Comparison of ENCODE assay signal across 29 cellular contexts in the genomic region with DNA sequence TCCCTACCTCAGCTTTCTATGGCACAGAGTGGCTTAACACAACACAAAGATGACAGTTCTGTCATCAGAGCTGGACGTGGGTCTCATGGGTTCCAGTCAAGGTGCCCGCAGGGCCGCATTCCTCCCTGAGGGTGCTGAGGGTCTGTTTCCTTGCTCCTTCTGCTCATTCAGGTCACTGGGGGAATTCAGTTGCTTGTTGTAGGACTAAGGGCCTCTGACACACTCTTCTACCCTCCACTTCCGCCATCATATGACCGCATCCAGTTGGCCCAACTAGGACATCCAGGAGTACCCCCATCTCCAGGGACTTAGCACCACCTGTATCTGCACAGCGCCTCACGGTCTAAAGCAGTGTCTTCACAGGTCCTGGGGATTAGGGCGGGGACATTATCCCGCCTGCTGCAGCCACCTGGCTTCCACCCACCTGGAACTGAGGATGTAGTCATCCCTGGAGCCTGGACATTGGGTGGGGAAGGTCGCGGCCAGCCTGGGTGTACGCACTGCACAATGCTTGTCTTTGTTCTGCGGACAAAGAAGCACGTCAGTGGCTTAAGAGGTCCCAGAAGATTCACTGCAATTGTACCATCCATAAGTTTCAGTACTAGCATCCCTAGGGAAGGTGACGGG.
"Had no signal": no experiment of that assay in that cellular context is flagged by ENCODE, and none has a peak within 500 bp of the region (broad histone marks: within the 10 kb centered on the region; RNA-seq: fewer than 3 reads in every experiment).

No MANE protein-coding gene starts in this region.

- ATAC-seq: activated CD4-positive, alpha-beta T cell treated with anti-CD3 and anti-CD28 coated beads for 36 hours; activated CD8-positive, alpha-beta memory T cell treated with anti-CD3 and anti-CD28 coated beads, Interleukin-2, amount 10 ng/mL, durations not matched to agents 7 days and 5 days; activated CD8-positive, alpha-beta T cell treated with anti-CD3 and anti-CD28 coated beads, Interleukin-2, amount 10 ng/mL, durations not matched to agents 7 days and 5 days; activated naive CD8-positive, alpha-beta T cell treated with anti-CD3 and anti-CD28 coated beads, Interleukin-2, amount 50 U/mL, for 24 hours; foreskin keratinocyte; left ventricle myocardium superior; pancreas; stimulated activated memory B cell treated with anti-CD40 and anti-IgM and Interleukin-4, amounts not matched to agents 10 μg/mL and 1 μg/mL and 100 μg/mL, for 72 hours; stimulated activated naive CD8-positive, alpha-beta T cell treated with anti-CD3 and anti-CD28 coated beads, Interleukin-15, amount 100 ng/mL, for 72 hours had no signal

- H3K27me3 Mint-ChIP-seq: activated CD8-positive, alpha-beta memory T cell treated with anti-CD3 and anti-CD28 coated beads, Interleukin-2, amount 10 ng/mL, durations not matched to agents 7 days and 5 days had no signal

- H3K36me3 ChIP-seq: pancreas, prostate gland, sigmoid colon had no signal

- H3K4me3 ChIP-seq: pancreas, prostate gland, sigmoid colon had no signal

- H3K4me1 Mint-ChIP-seq: activated CD4-positive, alpha-beta T cell treated with anti-CD3 and anti-CD28 coated beads for 36 hours; activated CD8-positive, alpha-beta memory T cell treated with anti-CD3 and anti-CD28 coated beads, Interleukin-2, amount 10 ng/mL, durations not matched to agents 7 days and 5 days; activated naive CD4-positive, alpha-beta T cell treated with anti-CD3 and anti-CD28 coated beads, Interleukin-2, amount 50 U/mL, for 24 hours; activated naive CD8-positive, alpha-beta T cell treated with anti-CD3 and anti-CD28 coated beads, Interleukin-2, amount 50 U/mL, for 24 hours; stimulated activated memory B cell treated with anti-CD40 and anti-IgM and Interleukin-4, amounts not matched to agents 10 μg/mL and 1 μg/mL and 100 μg/mL, for 72 hours; stimulated activated naive CD8-positive, alpha-beta T cell treated with anti-CD3 and anti-CD28 coated beads, Interleukin-15, amount 100 ng/mL, for 72 hours had no signal

- H3K36me3 Mint-ChIP-seq: activated CD8-positive, alpha-beta memory T cell treated with anti-CD3 and anti-CD28 coated beads, Interleukin-2, amount 10 ng/mL, durations not matched to agents 7 days and 5 days; activated naive CD4-positive, alpha-beta T cell treated with anti-CD3 and anti-CD28 coated beads, Interleukin-2, amount 50 U/mL, for 24 hours; mesothelial cell of epicardium; naive B cell; stimulated activated memory B cell treated with anti-CD40 and anti-IgM and Interleukin-4, amounts not matched to agents 10 μg/mL and 1 μg/mL and 100 μg/mL, for 72 hours had no signal

- H3K27ac Mint-ChIP-seq: activated CD4-positive, alpha-beta T cell treated with anti-CD3 and anti-CD28 coated beads for 36 hours; activated CD8-positive, alpha-beta memory T cell treated with anti-CD3 and anti-CD28 coated beads, Interleukin-2, amount 10 ng/mL, durations not matched to agents 7 days and 5 days; activated CD8-positive, alpha-beta T cell treated with anti-CD3 and anti-CD28 coated beads, Interleukin-2, amount 10 ng/mL, durations not matched to agents 7 days and 5 days; activated naive CD4-positive, alpha-beta T cell treated with anti-CD3 and anti-CD28 coated beads, Interleukin-2, amount 50 U/mL, for 24 hours; activated naive CD8-positive, alpha-beta T cell treated with anti-CD3 and anti-CD28 coated beads, Interleukin-2, amount 50 U/mL, for 24 hours; activated T-helper 2 cell treated with anti-CD3 and anti-CD28 coated beads, Interferon-gamma antibody, Interleukin-2, Interleukin-4, amounts not matched to agents 10 μg/mL and 5 μg/mL and 100 μg/mL, durations not matched to agents 14 hours and 24 hours and 36 hours; mesothelial cell of epicardium; naive B cell; nephron progenitor cell; stimulated activated memory B cell treated with anti-CD40 and anti-IgM and Interleukin-4, amounts not matched to agents 10 μg/mL and 1 μg/mL and 100 μg/mL, for 72 hours had no signal

- H3K9me3 ChIP-seq: pancreas, prostate gland, sigmoid colon had no signal

- H3K27ac ChIP-seq: foreskin keratinocyte, pancreas, prostate gland, sigmoid colon had no signal

- DNase-seq: activated CD4-positive, alpha-beta T cell treated with anti-CD3 and anti-CD28 coated beads for 36 hours; activated CD4-positive, CD25-positive, alpha-beta regulatory T cell; activated CD8-positive, alpha-beta memory T cell treated with anti-CD3 and anti-CD28 coated beads, Interleukin-2, amount 10 ng/mL, durations not matched to agents 7 days and 5 days; activated naive CD8-positive, alpha-beta T cell treated with anti-CD3 and anti-CD28 coated beads, Interleukin-2, amount 50 U/mL, for 24 hours; activated T-cell treated with anti-CD3 and anti-CD28 coated beads, Interleukin-2, amount 50 U/mL, for 48 hours; central memory CD4-positive, alpha-beta T cell; dermis blood vessel endothelial cell; effector memory CD4-positive, alpha-beta T cell; foreskin keratinocyte; left ventricle myocardium superior; mammary epithelial cell; naive B cell; nephron progenitor cell; pancreas; retina; sigmoid colon; small intestine; stimulated activated CD4-positive, alpha-beta T cell treated with anti-CD3 and anti-CD28 coated beads, Interleukin-1b, Interleukin-23, amount 100 ng/mL, for 48 hours; stimulated activated CD4-positive, alpha-beta T cell treated with anti-CD3 and anti-CD28 coated beads, Interleukin-4, amount 100 ng/mL, for 4 hours; stimulated activated CD8-positive, alpha-beta memory T cell treated with anti-CD3 and anti-CD28 coated beads, Interleukin-4, amount 100 ng/mL, for 48 hours; stimulated activated naive CD8-positive, alpha-beta T cell treated with anti-CD3 and anti-CD28 coated beads, Interleukin-15, amount 100 ng/mL, for 72 hours; substantia nigra; T-helper 1 cell had no signal

- H3K27me3 ChIP-seq: foreskin keratinocyte, pancreas, sigmoid colon had no signal

- H3K4me3 Mint-ChIP-seq: activated CD4-positive, alpha-beta T cell treated with anti-CD3 and anti-CD28 coated beads for 36 hours; activated CD8-positive, alpha-beta memory T cell treated with anti-CD3 and anti-CD28 coated beads, Interleukin-2, amount 10 ng/mL, durations not matched to agents 7 days and 5 days; activated CD8-positive, alpha-beta T cell treated with anti-CD3 and anti-CD28 coated beads, Interleukin-2, amount 10 ng/mL, durations not matched to agents 7 days and 5 days; activated naive CD4-positive, alpha-beta T cell treated with anti-CD3 and anti-CD28 coated beads, Interleukin-2, amount 50 U/mL, for 24 hours; activated naive CD8-positive, alpha-beta T cell treated with anti-CD3 and anti-CD28 coated beads, Interleukin-2, amount 50 U/mL, for 24 hours; mesothelial cell of epicardium; nephron progenitor cell; stimulated activated memory B cell treated with anti-CD40 and anti-IgM and Interleukin-4, amounts not matched to agents 10 μg/mL and 1 μg/mL and 100 μg/mL, for 72 hours; stimulated activated naive CD8-positive, alpha-beta T cell treated with anti-CD3 and anti-CD28 coated beads, Interleukin-15, amount 100 ng/mL, for 72 hours had no signal

- H3K4me1 ChIP-seq: foreskin keratinocyte, pancreas, prostate gland, sigmoid colon had no signal
